27 cellular contexts compared by ENCODE assay signal in genomic region chr17:43378766-43379165, GRCh38.
"Had no signal": no experiment of that assay in that cellular context is flagged by ENCODE, and none has a peak within 500 bp of the region (broad histone marks: within the 10 kb centered on the region; RNA-seq: fewer than 3 reads in every experiment).

No MANE protein-coding gene starts in this region.

- H3K36me3 ChIP-seq: esophagus squamous epithelium, gastrocnemius medialis, heart right ventricle, left lung, lower lobe of right lung had no signal

- H3K27me3 ChIP-seq: dorsolateral prefrontal cortex, esophagus squamous epithelium, gastrocnemius medialis, heart right ventricle, left lung had no signal

- H3K9me3 ChIP-seq: gastrocnemius medialis had no signal

- H3K27ac Mint-ChIP-seq: mesothelial cell of epicardium had no signal

- DNase-seq: dermis blood vessel endothelial cell; dorsolateral prefrontal cortex; effector CD4-positive, alpha-beta T cell; effector memory CD4-positive, alpha-beta T cell; erythroblast; esophagus squamous epithelium; foreskin fibroblast; foreskin melanocyte; gastrocnemius medialis; glutamatergic neuron; head of caudate nucleus; heart right ventricle; hippocampal formation; left cardiac atrium; left lung; left ventricle myocardium superior; lower lobe of right lung; mesenchymal stem cell; mucosa of descending colon had no signal

- H3K27ac ChIP-seq: coronary artery, dorsolateral prefrontal cortex, epithelial cell of prostate, esophagus squamous epithelium, gastrocnemius medialis, heart right ventricle, left lung, lower lobe of right lung had no signal

- H3K4me1 ChIP-seq: esophagus squamous epithelium, gastrocnemius medialis, heart right ventricle, left lung, lower lobe of right lung had no signal

- ATAC-seq: esophagus mucosa, gastrocnemius medialis, heart right ventricle, left cardiac atrium, left lung, left ventricle myocardium superior, lower lobe of right lung, mucosa of descending colon had no signal

- H3K4me3 ChIP-seq: coronary artery, dorsolateral prefrontal cortex, esophagus squamous epithelium, gastrocnemius medialis, heart right ventricle, left lung, lower lobe of right lung, mucosa of descending colon had no signal

- FAIRE-seq: colon, endometrium, islet of Langerhans, keratinocyte had no signal

- H3K4me3 Mint-ChIP-seq: mesothelial cell of epicardium had no signal

- H3K4me1 Mint-ChIP-seq: mesothelial cell of epicardium had no signal
